12 cellular contexts compared by ENCODE assay signal in the genomic region with DNA sequence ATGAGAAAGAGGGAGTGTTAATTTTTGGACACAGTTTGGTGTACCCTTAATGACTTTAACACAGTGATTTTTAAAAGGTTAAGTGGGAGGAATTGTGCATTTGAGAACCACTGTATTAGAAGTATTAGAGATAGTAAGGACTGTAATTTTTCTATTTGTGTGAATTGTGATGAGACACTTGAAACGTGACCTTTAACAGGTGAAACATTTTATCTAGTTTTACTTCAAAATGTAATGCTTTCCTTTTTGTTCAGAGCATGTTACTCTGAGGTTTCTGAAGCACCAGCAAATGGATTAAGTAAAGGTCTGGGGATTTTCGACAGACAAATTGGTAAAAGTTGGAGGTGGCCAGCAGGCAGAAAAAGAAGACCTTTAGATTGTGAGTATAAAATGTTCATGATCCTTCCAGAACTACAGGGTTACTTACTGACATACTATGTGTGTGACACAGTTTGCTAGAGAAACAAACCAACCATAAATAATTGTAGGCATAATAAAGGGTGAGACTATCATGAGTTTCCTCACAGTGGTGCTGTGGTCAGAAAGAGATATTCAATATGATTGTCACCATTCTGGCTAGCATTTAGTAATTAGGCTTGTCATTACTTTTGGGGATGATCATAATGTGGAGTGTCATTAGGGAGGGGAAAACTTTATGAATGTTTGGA. TPM values are rescaled to one million over a fixed set of nuclear protein-coding genes. Genes with fewer than 3 reads are reported as not detected.
A peak's percentile ranks its signal among the peaks of the same experiment; 100 is the strongest.
DNase-seq lines count a peak whose midpoint lies in the region; ATAC-seq and TF ChIP-seq lines count a peak whose summit lies in the region.
"Had no signal": no experiment of that assay in that cellular context is flagged by ENCODE, and none has a peak within 500 bp of the region (broad histone marks: within the 10 kb centered on the region; RNA-seq: fewer than 3 reads in every experiment).

No MANE protein-coding gene starts in this region.

- no peak overlapping the region for H3K4me3 Mint-ChIP-seq in activated CD8-positive, alpha-beta T cell treated with anti-CD3 and anti-CD28 coated beads for 36 hours
- H3K4me3 Mint-ChIP-seq in activated CD8-positive, alpha-beta T cell treated with anti-CD3 and anti-CD28 coated beads, Interleukin-2, amount 10 ng/mL, durations not matched to agents 7 days and 5 days: no peak overlapping the region
- H3K4me3 Mint-ChIP-seq in T-cell: no peak overlapping the region
- H3K4me3 Mint-ChIP-seq in activated naive CD4-positive, alpha-beta T cell treated with anti-CD3 and anti-CD28 coated beads, Interleukin-2, amount 10 ng/mL, durations not matched to agents 7 days and 5 days: no peak overlapping the region

- H3K27ac Mint-ChIP-seq in activated CD8-positive, alpha-beta T cell treated with anti-CD3 and anti-CD28 coated beads for 36 hours: peak overlapping the region; percentile 82
- H3K27ac Mint-ChIP-seq in activated CD8-positive, alpha-beta T cell treated with anti-CD3 and anti-CD28 coated beads, Interleukin-2, amount 10 ng/mL, durations not matched to agents 7 days and 5 days: no peak overlapping the region
- H3K27ac Mint-ChIP-seq in T-cell: peak overlapping the region; percentile 7 to 15
- no peak overlapping the region for H3K27ac Mint-ChIP-seq in activated naive CD4-positive, alpha-beta T cell treated with anti-CD3 and anti-CD28 coated beads, Interleukin-2, amount 10 ng/mL, durations not matched to agents 7 days and 5 days

- ATAC-seq in activated CD8-positive, alpha-beta T cell treated with anti-CD3 and anti-CD28 coated beads for 36 hours: peak; percentile 75
- ATAC-seq in activated CD8-positive, alpha-beta T cell treated with anti-CD3 and anti-CD28 coated beads, Interleukin-2, amount 10 ng/mL, durations not matched to agents 7 days and 5 days: no peak
- ATAC-seq in T-cell (replicated peaks in 1 of 4): no peak
- ATAC-seq in stimulated activated naive CD8-positive, alpha-beta T cell treated with anti-CD3 and anti-CD28 coated beads, Interleukin-15, Interleukin-2, amounts not matched to agents 100 U/mL and 50 U/mL, for 24 hours: peak; percentile 85

- POLR2A ChIA-PET in activated CD8-positive, alpha-beta T cell treated with anti-CD3 and anti-CD28 coated beads for 36 hours (lab: Charles Lee): no interaction called here
- POLR2A ChIA-PET in activated CD8-positive, alpha-beta T cell treated with anti-CD3 and anti-CD28 coated beads, Interleukin-2, amount 10 ng/mL, durations not matched to agents 7 days and 5 days (lab: Charles Lee): no interaction called here
- POLR2A ChIA-PET in T-cell (lab: Charles Lee): no interaction called here

- TF ChIP-seq CTCF in activated CD8-positive, alpha-beta T cell treated with anti-CD3 and anti-CD28 coated beads for 36 hours (IDR thresholded peaks at IDR 0.05): no peak

- peaks cover 33% of the 10 kb centered on the region for H3K36me3 Mint-ChIP-seq in activated CD8-positive, alpha-beta T cell treated with anti-CD3 and anti-CD28 coated beads for 36 hours (ENCODE audit: low read depth)
- peaks cover 27% of the 10 kb centered on the region for H3K36me3 Mint-ChIP-seq in activated CD8-positive, alpha-beta T cell treated with anti-CD3 and anti-CD28 coated beads, Interleukin-2, amount 10 ng/mL, durations not matched to agents 7 days and 5 days (ENCODE audit: low read depth)
- peaks cover 57% of the 10 kb centered on the region for H3K36me3 Mint-ChIP-seq in T-cell
- H3K36me3 Mint-ChIP-seq in activated naive CD4-positive, alpha-beta T cell treated with anti-CD3 and anti-CD28 coated beads, Interleukin-2, amount 10 ng/mL, durations not matched to agents 7 days and 5 days: peaks cover 32% of the 10 kb centered on the region

- H3K27me3 Mint-ChIP-seq in activated CD8-positive, alpha-beta T cell treated with anti-CD3 and anti-CD28 coated beads for 36 hours: no peaks in the 10 kb centered on the region
- no peaks in the 10 kb centered on the region for H3K27me3 Mint-ChIP-seq in activated CD8-positive, alpha-beta T cell treated with anti-CD3 and anti-CD28 coated beads, Interleukin-2, amount 10 ng/mL, durations not matched to agents 7 days and 5 days (ENCODE audit: low read depth)
- H3K27me3 Mint-ChIP-seq in T-cell: no peaks in the 10 kb centered on the region
- no peaks in the 10 kb centered on the region for H3K27me3 Mint-ChIP-seq in activated naive CD4-positive, alpha-beta T cell treated with anti-CD3 and anti-CD28 coated beads, Interleukin-2, amount 10 ng/mL, durations not matched to agents 7 days and 5 days

- no peak for DNase-seq in activated CD8-positive, alpha-beta T cell treated with anti-CD3 and anti-CD28 coated beads for 36 hours
- no peak for DNase-seq in activated CD8-positive, alpha-beta T cell treated with anti-CD3 and anti-CD28 coated beads, Interleukin-2, amount 10 ng/mL, durations not matched to agents 7 days and 5 days
- DNase-seq in T-cell (no peak), glomerular visceral epithelial cell (ENCODE audit: extremely low spot score) (peak; percentile 37), occipital lobe (lab: John Stamatoyannopoulos, UW) (no peak), NCI-H2029 treated with DMSO at 0.1 percent for 48 hours (lab: John Stamatoyannopoulos, UW) (no peak)
- DNase-seq in stimulated activated naive CD8-positive, alpha-beta T cell treated with anti-CD3 and anti-CD28 coated beads, Interleukin-15, Interleukin-2, amounts not matched to agents 100 U/mL and 50 U/mL, for 24 hours: no peak
- no peak for DNase-seq in activated naive CD4-positive, alpha-beta T cell treated with anti-CD3 and anti-CD28 coated beads, Interleukin-2, amount 10 ng/mL, durations not matched to agents 7 days and 5 days
- DNase-seq: cortex of kidney, NCI-H2171, SHP77, small intestine had no signal

- intact Hi-C loops in activated CD8-positive, alpha-beta T cell treated with anti-CD3 and anti-CD28 coated beads for 36 hours (cut with micrococcal nuclease): no loop called here

- H3K4me1 Mint-ChIP-seq in activated CD8-positive, alpha-beta T cell treated with anti-CD3 and anti-CD28 coated beads for 36 hours (ENCODE audit: low read depth): peaks cover 63% of the 10 kb centered on the region
- H3K4me1 Mint-ChIP-seq in activated CD8-positive, alpha-beta T cell treated with anti-CD3 and anti-CD28 coated beads, Interleukin-2, amount 10 ng/mL, durations not matched to agents 7 days and 5 days (ENCODE audit: low read depth): peaks cover 6% of the 10 kb centered on the region
- peaks cover 84 to 89% (median 84%) of the 10 kb centered on the region in 3 donors for H3K4me1 Mint-ChIP-seq in T-cell
- H3K4me1 Mint-ChIP-seq in activated naive CD4-positive, alpha-beta T cell treated with anti-CD3 and anti-CD28 coated beads, Interleukin-2, amount 10 ng/mL, durations not matched to agents 7 days and 5 days: peaks cover 3% of the 10 kb centered on the region

- CTCF ChIA-PET in activated CD8-positive, alpha-beta T cell treated with anti-CD3 and anti-CD28 coated beads for 36 hours (lab: Charles Lee): no interaction called here
- CTCF ChIA-PET in activated CD8-positive, alpha-beta T cell treated with anti-CD3 and anti-CD28 coated beads, Interleukin-2, amount 10 ng/mL, durations not matched to agents 7 days and 5 days (lab: Charles Lee): no interaction called here
- CTCF ChIA-PET in T-cell (lab: Charles Lee): interaction anchor here in 1 of 2 donors (0.5 kb wide), 1 partner anchor 16 kb away, joined by 3 read pairs; no protein-coding TSS in a partner anchor
- CTCF ChIA-PET in activated naive CD4-positive, alpha-beta T cell treated with anti-CD3 and anti-CD28 coated beads, Interleukin-2, amount 10 ng/mL, durations not matched to agents 7 days and 5 days (lab: Charles Lee): no interaction called here

- no peaks in the 10 kb centered on the region for H3K9me3 Mint-ChIP-seq in activated CD8-positive, alpha-beta T cell treated with anti-CD3 and anti-CD28 coated beads for 36 hours
- H3K9me3 Mint-ChIP-seq in activated CD8-positive, alpha-beta T cell treated with anti-CD3 and anti-CD28 coated beads, Interleukin-2, amount 10 ng/mL, durations not matched to agents 7 days and 5 days (ENCODE audit: insufficient read depth): no peaks in the 10 kb centered on the region
- H3K9me3 Mint-ChIP-seq in T-cell: no peaks in the 10 kb centered on the region
- H3K9me3 Mint-ChIP-seq in activated naive CD4-positive, alpha-beta T cell treated with anti-CD3 and anti-CD28 coated beads, Interleukin-2, amount 10 ng/mL, durations not matched to agents 7 days and 5 days: no peaks in the 10 kb centered on the region

RNA-seq across cellular contexts. Expression of gene LCOR, which starts 26.1 kb away (rescaled TPM):
- 10 to 100 TPM; 20.6 to 24.3 TPM for total RNA-seq in activated CD8-positive, alpha-beta T cell treated with anti-CD3 and anti-CD28 coated beads for 36 hours
- total RNA-seq in activated CD8-positive, alpha-beta T cell treated with anti-CD3 and anti-CD28 coated beads, Interleukin-2, amount 10 ng/mL, durations not matched to agents 7 days and 5 days: 10 to 100 TPM; 36.6 to 37.4 TPM
- total RNA-seq in T-cell: 10 to 100 TPM; 32.0 to 67.3 (median 38.0) TPM
- total RNA-seq in occipital lobe: 110 TPM

Comparison
In these comparisons a context has a peak if more than half of its experiments do, and no peak if none do; other contexts are left out.
1. ATAC-seq: peak in activated CD8-positive, alpha-beta T cell treated with anti-CD3 and anti-CD28 coated beads for 36 hours (single experiment) and stimulated activated naive CD8-positive, alpha-beta T cell treated with anti-CD3 and anti-CD28 coated beads, Interleukin-15, Interleukin-2, amounts not matched to agents 100 U/mL and 50 U/mL, for 24 hours (single experiment); none in activated CD8-positive, alpha-beta T cell treated with anti-CD3 and anti-CD28 coated beads, Interleukin-2, amount 10 ng/mL, durations not matched to agents 7 days and 5 days (single experiment) and T-cell (0 of 4).
2. H3K27ac Mint-ChIP-seq: peak in activated CD8-positive, alpha-beta T cell treated with anti-CD3 and anti-CD28 coated beads for 36 hours (single experiment) and T-cell (2 of 2); none in activated CD8-positive, alpha-beta T cell treated with anti-CD3 and anti-CD28 coated beads, Interleukin-2, amount 10 ng/mL, durations not matched to agents 7 days and 5 days (single experiment) and activated naive CD4-positive, alpha-beta T cell treated with anti-CD3 and anti-CD28 coated beads, Interleukin-2, amount 10 ng/mL, durations not matched to agents 7 days and 5 days (single experiment).